16 cellular contexts compared by ENCODE assay signal in the genomic region with DNA sequence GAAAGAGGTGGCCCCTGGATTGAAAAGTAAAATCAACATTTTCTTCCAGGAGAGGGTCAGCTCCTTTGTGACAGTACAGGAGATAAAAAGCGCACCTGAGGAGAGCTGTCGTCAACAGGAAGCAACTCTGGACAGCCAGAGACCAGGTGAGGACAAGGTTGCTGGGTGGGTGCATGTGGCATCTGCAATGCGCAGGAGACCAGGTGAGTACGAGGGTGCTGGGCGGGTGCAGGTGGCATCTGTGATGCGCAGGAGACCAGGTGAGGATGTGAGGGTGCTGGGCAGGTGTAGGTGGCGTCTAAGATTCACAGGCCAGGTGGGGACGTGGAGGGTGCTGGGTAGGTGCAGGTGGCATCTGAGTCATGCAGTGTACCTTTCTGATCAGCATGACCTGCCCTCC.
"Had no signal": no experiment of that assay in that cellular context is flagged by ENCODE, and none has a peak within 500 bp of the region (broad histone marks: within the 10 kb centered on the region; RNA-seq: fewer than 3 reads in every experiment).

No MANE protein-coding gene starts in this region.

- H3K27ac ChIP-seq: pancreas, sigmoid colon, thoracic aorta had no signal

- H3K27me3 Mint-ChIP-seq: activated CD4-positive, alpha-beta T cell treated with anti-CD3 and anti-CD28 coated beads for 36 hours; activated CD8-positive, alpha-beta memory T cell treated with anti-CD3 and anti-CD28 coated beads, Interleukin-2, amount 10 ng/mL, durations not matched to agents 7 days and 5 days; activated naive CD8-positive, alpha-beta T cell; dendritic cell treated with granulocyte-macrophage colony-stimulating factor and Interleukin-4, amounts not matched to agents 40 ng/mL and 50 ng/mL, for 4 days; memory B cell; naive B cell had no signal

- DNase-seq: activated CD4-positive, alpha-beta T cell treated with anti-CD3 and anti-CD28 coated beads for 36 hours; activated CD4-positive, alpha-beta T cell treated with anti-CD3 and anti-CD28 coated beads, Interleukin-2, amount 50 U/mL, for 48 hours; activated CD8-positive, alpha-beta memory T cell treated with anti-CD3 and anti-CD28 coated beads, Interleukin-2, amount 10 ng/mL, durations not matched to agents 7 days and 5 days; amniotic stem cell; effector CD8-positive, alpha-beta T cell; foreskin fibroblast; mucosa of descending colon; naive B cell; sigmoid colon; stimulated activated CD4-positive, alpha-beta T cell treated with anti-CD3 and anti-CD28 coated beads, Interleukin-4, amount 100 ng/mL, for 24 hours had no signal

- H3K27ac Mint-ChIP-seq: activated CD4-positive, alpha-beta T cell treated with anti-CD3 and anti-CD28 coated beads for 36 hours; activated CD8-positive, alpha-beta memory T cell treated with anti-CD3 and anti-CD28 coated beads, Interleukin-2, amount 10 ng/mL, durations not matched to agents 7 days and 5 days; activated naive CD8-positive, alpha-beta T cell; dendritic cell treated with granulocyte-macrophage colony-stimulating factor and Interleukin-4, amounts not matched to agents 40 ng/mL and 50 ng/mL, for 4 days; memory B cell; stimulated activated effector memory CD8-positive, alpha-beta T cell treated with anti-CD3 and anti-CD28 coated beads, Interleukin-12 subunit alpha, Interleukin-12 subunit beta, amount 100 ng/mL, for 72 hours had no signal

- H3K9me3 Mint-ChIP-seq: dendritic cell treated with granulocyte-macrophage colony-stimulating factor and Interleukin-4, amounts not matched to agents 40 ng/mL and 50 ng/mL, for 4 days; memory B cell; naive B cell; stimulated activated effector memory CD8-positive, alpha-beta T cell treated with anti-CD3 and anti-CD28 coated beads, Interleukin-12 subunit alpha, Interleukin-12 subunit beta, amount 100 ng/mL, for 72 hours had no signal

- H3K4me3 Mint-ChIP-seq: activated CD4-positive, alpha-beta T cell treated with anti-CD3 and anti-CD28 coated beads for 36 hours; activated CD8-positive, alpha-beta memory T cell treated with anti-CD3 and anti-CD28 coated beads, Interleukin-2, amount 10 ng/mL, durations not matched to agents 7 days and 5 days; activated naive CD8-positive, alpha-beta T cell; dendritic cell treated with granulocyte-macrophage colony-stimulating factor and Interleukin-4, amounts not matched to agents 40 ng/mL and 50 ng/mL, for 4 days; memory B cell; stimulated activated effector memory CD8-positive, alpha-beta T cell treated with anti-CD3 and anti-CD28 coated beads, Interleukin-12 subunit alpha, Interleukin-12 subunit beta, amount 100 ng/mL, for 72 hours had no signal

- H3K4me1 Mint-ChIP-seq: activated CD4-positive, alpha-beta T cell treated with anti-CD3 and anti-CD28 coated beads for 36 hours; activated CD8-positive, alpha-beta memory T cell treated with anti-CD3 and anti-CD28 coated beads, Interleukin-2, amount 10 ng/mL, durations not matched to agents 7 days and 5 days had no signal

- H3K9me3 ChIP-seq: mucosa of descending colon, pancreas, sigmoid colon, thoracic aorta had no signal

- H3K4me3 ChIP-seq: mucosa of descending colon, pancreas, sigmoid colon, thoracic aorta had no signal

- H3K27me3 ChIP-seq: pancreas, sigmoid colon had no signal

- H3K4me1 ChIP-seq: pancreas, sigmoid colon had no signal

- ATAC-seq: activated CD4-positive, alpha-beta T cell treated with anti-CD3 and anti-CD28 coated beads for 36 hours; activated CD8-positive, alpha-beta memory T cell treated with anti-CD3 and anti-CD28 coated beads, Interleukin-2, amount 10 ng/mL, durations not matched to agents 7 days and 5 days; mucosa of descending colon; pancreas; stimulated activated effector memory CD8-positive, alpha-beta T cell treated with anti-CD3 and anti-CD28 coated beads, Interleukin-12 subunit alpha, Interleukin-12 subunit beta, amount 100 ng/mL, for 72 hours had no signal
